9 cellular contexts compared by ENCODE assay signal in the genomic region with DNA sequence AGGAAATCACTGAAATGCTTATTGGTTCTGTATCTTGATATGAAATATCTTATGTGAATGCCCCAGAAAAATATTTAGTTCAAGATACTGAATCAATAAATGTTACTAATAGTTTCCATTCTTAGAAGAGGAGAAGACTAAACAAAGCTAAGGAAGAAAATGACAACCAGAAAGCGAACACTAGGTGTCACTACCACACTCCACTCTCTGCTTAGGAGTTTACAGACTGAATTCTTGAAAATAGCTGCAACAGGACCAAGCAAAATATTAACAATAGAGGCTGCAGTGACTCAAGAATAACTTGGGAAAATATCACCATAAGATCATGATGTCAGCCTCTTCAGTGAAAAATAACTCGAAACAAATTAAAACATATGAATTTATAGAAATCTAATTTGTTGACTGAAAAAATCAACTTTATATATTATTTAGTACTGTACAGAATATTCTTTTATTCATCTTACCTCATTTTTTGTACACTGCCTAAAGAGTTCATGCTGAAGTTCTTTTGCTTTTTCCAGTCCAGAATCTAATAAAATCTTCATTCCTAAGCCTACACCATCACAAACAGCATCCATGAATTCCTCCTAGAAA.
DNase-seq lines count a peak whose midpoint lies in the region; ATAC-seq and TF ChIP-seq lines count a peak whose summit lies in the region.
"Had no signal": no experiment of that assay in that cellular context is flagged by ENCODE, and none has a peak within 500 bp of the region (broad histone marks: within the 10 kb centered on the region; RNA-seq: fewer than 3 reads in every experiment).

No MANE protein-coding gene starts in this region.

- WGBS in right lobe of liver (ENCODE audit: insufficient coverage, low coverage, low lambda C conversion rate, missing lambda C conversion rate), result 32% methylated on average over 2 of the region's 2 CpGs

- H3K9me3 ChIP-seq in right lobe of liver, result no peaks in the 10 kb centered on the region

- TF ChIP-seq CTCF in GM20000 (IDR thresholded peaks at IDR 0.05; ENCODE audit: extremely low read depth, missing control alignments) (peak; percentile 68), right lobe of liver (IDR thresholded peaks at IDR 0.05) (peak; percentile 45 to 73 (median 66))

- intact Hi-C loops in right lobe of liver (cut with DNase I), result no loop called here

- H3K27me3 ChIP-seq in right lobe of liver, result no peaks in the 10 kb centered on the region

- ATAC-seq in right lobe of liver, result peak; percentile 71 to 81 (median 74)

- no peaks in the 10 kb centered on the region for H3K4me1 ChIP-seq in right lobe of liver

- in situ Hi-C loops in T47D (cut with HindIII; ENCODE audit: low pct_unique_long_range_greater_than_20kb, low sequenced_read_pairs), result no loop called here

- DNase-seq in D341Med (ENCODE audit: low spot score) (peak; percentile 55), GM20000 (ENCODE audit: low spot score) (peak; percentile 31), NCI-H2227 (lab: John Stamatoyannopoulos, UW; ENCODE audit: unreplicated experiment) (peak; percentile 54), T47D (ENCODE audit: low read depth in 1 of 2, low spot score in 1 of 2) (peak; percentile 42 to 67), right lobe of liver (no peak), ureter (ENCODE audit: low spot score) (no peak)
- no peak for DNase-seq in activated T-cell treated with anti-CD3 and anti-CD28 coated beads, Interleukin-2, amount 50 U/mL, for 1 hour
- DNase-seq in activated CD8-positive, alpha-beta memory T cell treated with anti-CD3 and anti-CD28 coated beads, Interleukin-2, amount 50 U/mL, for 4 hours, result no peak
- DNase-seq: right cardiac atrium had no signal

- H3K4me3 ChIP-seq in right lobe of liver, result no peak overlapping the region

- no peak for TF ChIP-seq POLR2A in right lobe of liver (IDR thresholded peaks at IDR 0.05)

- H3K27ac ChIP-seq in right lobe of liver, result no peak overlapping the region

- H3K36me3 ChIP-seq in right lobe of liver, result no peaks in the 10 kb centered on the region

Comparison
In these comparisons a context has a peak if more than half of its experiments do, and no peak if none do; other contexts are left out.
1. DNase-seq: peak in D341Med (single experiment), GM20000 (single experiment), NCI-H2227 (single experiment) and T47D (2 of 2); none in right lobe of liver (0 of 3), ureter (single experiment), activated T-cell treated with anti-CD3 and anti-CD28 coated beads, Interleukin-2, amount 50 U/mL, for 1 hour (single experiment) and activated CD8-positive, alpha-beta memory T cell treated with anti-CD3 and anti-CD28 coated beads, Interleukin-2, amount 50 U/mL, for 4 hours (single experiment).